Comparison of ENCODE assay signal across 28 cellular contexts in the genomic region with DNA sequence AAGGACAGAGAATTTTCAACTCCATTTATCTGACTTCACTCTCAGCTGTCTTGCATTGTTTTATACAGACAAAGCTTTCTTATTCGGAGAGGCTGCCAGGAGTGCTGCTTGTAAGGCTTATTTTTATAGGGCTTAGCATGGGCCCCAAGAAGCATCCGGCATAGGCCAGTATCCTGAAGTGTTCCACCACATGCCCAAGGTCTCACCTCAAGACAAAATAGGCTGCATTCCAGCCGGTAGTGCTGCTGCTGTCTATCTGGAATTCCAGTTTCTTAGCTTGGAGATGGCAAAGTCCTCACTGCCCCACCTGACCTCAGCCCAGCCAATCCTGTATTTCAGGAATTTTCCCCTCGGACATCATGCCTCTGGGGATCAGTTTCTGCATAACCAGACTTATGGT. TPM values are rescaled to one million over a fixed set of nuclear protein-coding genes. Genes with fewer than 3 reads are reported as not detected.
DNase-seq lines count a peak whose midpoint lies in the region; ATAC-seq, FAIRE-seq and TF ChIP-seq lines count a peak whose summit lies in the region.
"Had no signal": no experiment of that assay in that cellular context is flagged by ENCODE, and none has a peak within 500 bp of the region (broad histone marks: within the 10 kb centered on the region; RNA-seq: fewer than 3 reads in every experiment).

No MANE protein-coding gene starts in this region.

- DNase-seq in ELF-1 (ENCODE audit: low read depth, low spot score) (peak; percentile 30), frontal cortex (ENCODE audit: low spot score in 2 of 2) (no peak), H9 (no peak), NCI-H748 (lab: John Stamatoyannopoulos, UW; ENCODE audit: unreplicated experiment) (no peak)
- DNase-seq: activated gamma-delta T cell treated with Interleukin-2 at 50 U/mL for 16 hours; activated T-cell treated with anti-CD3 and anti-CD28 coated beads, Interleukin-2, amount 50 U/mL, for 1 hour; AML-193; Calu3; left ventricle myocardium superior; MM.1S; natural killer cell; NCI-H1417 treated with DMSO at 0.1 percent for 48 hours; NCI-H446; OCI-M1; retina; Right ventricle myocardium superior; spleen; stimulated activated CD4-positive, alpha-beta T cell treated with anti-CD3 and anti-CD28 coated beads, Interleukin-2, amount 100 ng/mL, for 48 hours; stimulated activated naive CD4-positive, alpha-beta T cell; tibial artery had no signal

- no peak overlapping the region for H3K4ac ChIP-seq in H9 (ENCODE audit: low read depth, low read length)

- no peak overlapping the region for H3K9ac ChIP-seq in BLaER1 treated with 17β-estradiol and CSF1 and Interleukin-3, amounts not matched to agents 10 nM and 100 nM
- H3K9ac ChIP-seq in H9 (ENCODE audit: extremely low read depth, insufficient read length, low read length) = no peak overlapping the region

- H3K4me1 ChIP-seq in BLaER1 treated with 17β-estradiol and CSF1 and Interleukin-3, amounts not matched to agents 10 nM and 100 nM = peaks cover 36 to 92% (median 72%) of the 10 kb centered on the region in 10 experiments
- H3K4me1 ChIP-seq in H9 (ENCODE audit: insufficient read depth, low read length) = no peaks in the 10 kb centered on the region

- TF ChIP-seq CTCF in H9 (conservative IDR thresholded peaks at IDR 0.05) = no peak

- H3K18ac ChIP-seq in H9 (ENCODE audit: insufficient read length, low read depth, low read length) = no peak overlapping the region

- no peak overlapping the region for H2AFZ ChIP-seq in H9 (ENCODE audit: low read length)

- no peak overlapping the region for H3K56ac ChIP-seq in H9 (ENCODE audit: insufficient read length, low read depth, low read length)

- no peak overlapping the region for H3K4me3 ChIP-seq in BLaER1 treated with 17β-estradiol and CSF1 and Interleukin-3, amounts not matched to agents 10 nM and 100 nM
- H3K4me3 ChIP-seq: coronary artery, K562, spleen, tibial artery had no signal

- peaks cover 0 to 21% (median 0%) of the 10 kb centered on the region in 11 experiments; a peak in 6 of 22 replicates for H3K9me3 ChIP-seq in BLaER1 treated with 17β-estradiol and CSF1 and Interleukin-3, amounts not matched to agents 10 nM and 100 nM (replicated peaks in 1 of 11)
- no peaks in the 10 kb centered on the region for H3K9me3 ChIP-seq in H9 (ENCODE audit: control insufficient read depth, low read depth, low read length)
- H3K9me3 ChIP-seq: spleen, tibial artery had no signal

- no peaks in the 10 kb centered on the region for H3K79me1 ChIP-seq in H9 (ENCODE audit: insufficient read depth, low read depth, low read length, poor library complexity, severe bottlenecking)

- no peak overlapping the region for H2BK20ac ChIP-seq in H9 (ENCODE audit: low read depth, low read length, poor library complexity, severe bottlenecking)

- no peak overlapping the region for H4K8ac ChIP-seq in H9 (replicated peaks; ENCODE audit: insufficient read length, low read depth, low read length)

- no peak overlapping the region for H4K91ac ChIP-seq in H9 (ENCODE audit: insufficient read length, low read depth, low read length)

- H3K27me3 Mint-ChIP-seq in stimulated activated memory B cell treated with anti-CD40 and anti-IgM and Interleukin-4, amounts not matched to agents 10 μg/mL and 1 μg/mL and 100 μg/mL, for 72 hours = no peaks in the 10 kb centered on the region
- H3K27me3 Mint-ChIP-seq in H9 (ENCODE audit: low read depth) = no peaks in the 10 kb centered on the region

- no peak overlapping the region for H3T11ph ChIP-seq in H9 (ENCODE audit: low read length)

- H3K79me2 ChIP-seq in H9 (ENCODE audit: insufficient read depth, low read length) = no peaks in the 10 kb centered on the region

- H2BK120ac ChIP-seq in H9 (ENCODE audit: low read depth, low read length, poor library complexity, severe bottlenecking) = no peak overlapping the region

- H3K4me3 Mint-ChIP-seq in stimulated activated memory B cell treated with anti-CD40 and anti-IgM and Interleukin-4, amounts not matched to agents 10 μg/mL and 1 μg/mL and 100 μg/mL, for 72 hours = no peak overlapping the region
- no peak overlapping the region for H3K4me3 Mint-ChIP-seq in H9
- H3K4me3 Mint-ChIP-seq: natural killer cell had no signal

- no peak for FAIRE-seq in frontal cortex (lab: Jason Lieb, UNC)
- FAIRE-seq: endometrium, GM12891, K562 had no signal

- peak overlapping the region in 7 of 11 experiments; percentile 21 to 96 (median 79); a peak in 8 of 22 replicates for H3K27ac ChIP-seq in BLaER1 treated with 17β-estradiol and CSF1 and Interleukin-3, amounts not matched to agents 10 nM and 100 nM
- H3K27ac ChIP-seq in cingulate gyrus (ENCODE audit: low read depth, low read length) = peak overlapping the region; percentile 41
- no peak overlapping the region for H3K27ac ChIP-seq in H9 (ENCODE audit: insufficient read length, low read depth, low read length)

- no CpG with 5 or more reads among the region's 4 CpGs for WGBS in H9 (ENCODE audit: extremely low coverage, insufficient read length, low lambda C conversion rate)

- H3K4me1 Mint-ChIP-seq in stimulated activated memory B cell treated with anti-CD40 and anti-IgM and Interleukin-4, amounts not matched to agents 10 μg/mL and 1 μg/mL and 100 μg/mL, for 72 hours = peaks cover 37% of the 10 kb centered on the region
- peaks cover 7 to 9% of the 10 kb centered on the region in 2 experiments; a peak in 3 of 4 replicates for H3K4me1 Mint-ChIP-seq in H9

- H2AK5ac ChIP-seq in H9 (ENCODE audit: insufficient read length, low read length) = no peak overlapping the region

- no peak overlapping the region for H4K5ac ChIP-seq in H9 (ENCODE audit: insufficient read length, low read depth, low read length)

- H3K36me3 ChIP-seq in BLaER1 treated with 17β-estradiol and CSF1 and Interleukin-3, amounts not matched to agents 10 nM and 100 nM = peaks cover 71 to 97% (median 87%) of the 10 kb centered on the region in 11 experiments

- no peak overlapping the region for H2BK15ac ChIP-seq in H9 (ENCODE audit: low read depth, low read length)

- H3K27me3 ChIP-seq in BLaER1 treated with 17β-estradiol and CSF1 and Interleukin-3, amounts not matched to agents 10 nM and 100 nM = no peaks in the 10 kb centered on the region
- H3K27me3 ChIP-seq in H9 (ENCODE audit: insufficient read depth, low read length) = no peaks in the 10 kb centered on the region
- H3K27me3 ChIP-seq: spleen, tibial artery had no signal

- peak overlapping the region; percentile 56 for H3K27ac Mint-ChIP-seq in stimulated activated memory B cell treated with anti-CD40 and anti-IgM and Interleukin-4, amounts not matched to agents 10 μg/mL and 1 μg/mL and 100 μg/mL, for 72 hours
- no peak overlapping the region for H3K27ac Mint-ChIP-seq in H9

- no peak overlapping the region for H2BK5ac ChIP-seq in H9 (ENCODE audit: insufficient read length, low read length)

- no peak overlapping the region for H2BK12ac ChIP-seq in H9 (ENCODE audit: insufficient read length, low read depth, low read length)

- no peaks in the 10 kb centered on the region for H3K9me3 Mint-ChIP-seq in stimulated activated memory B cell treated with anti-CD40 and anti-IgM and Interleukin-4, amounts not matched to agents 10 μg/mL and 1 μg/mL and 100 μg/mL, for 72 hours
- no peaks in the 10 kb centered on the region for H3K9me3 Mint-ChIP-seq in H9
- H3K9me3 Mint-ChIP-seq: natural killer cell had no signal

- H3K14ac ChIP-seq in H9 (ENCODE audit: insufficient read depth, low read length) = no peak overlapping the region

- peak overlapping the region in 4 of 11 experiments; percentile 30 to 46 (median 38); a peak in 6 of 22 replicates for H3K4me2 ChIP-seq in BLaER1 treated with 17β-estradiol and CSF1 and Interleukin-3, amounts not matched to agents 10 nM and 100 nM
- no peak overlapping the region for H3K4me2 ChIP-seq in H9 (ENCODE audit: insufficient read depth, insufficient read length, low read length)

- no peak for ATAC-seq in stimulated activated memory B cell treated with anti-CD40 and anti-IgM and Interleukin-4, amounts not matched to agents 10 μg/mL and 1 μg/mL and 100 μg/mL, for 72 hours
- ATAC-seq in GM19023 (IDR thresholded peaks at IDR 0.05; ENCODE audit: unreplicated experiment) = no peak
- ATAC-seq: left ventricle myocardium superior, natural killer cell had no signal

- no peaks in the 10 kb centered on the region for H3K23me2 ChIP-seq in H9 (ENCODE audit: insufficient read length, low read depth, low read length, poor library complexity, severe bottlenecking)

- H3K36me3 Mint-ChIP-seq in stimulated activated memory B cell treated with anti-CD40 and anti-IgM and Interleukin-4, amounts not matched to agents 10 μg/mL and 1 μg/mL and 100 μg/mL, for 72 hours = peaks cover 46% of the 10 kb centered on the region
- H3K36me3 Mint-ChIP-seq in H9 (ENCODE audit: insufficient read depth in 1 of 3, low read depth in 3 of 3) = peaks cover 0 to 6% (median 3%) of the 10 kb centered on the region in 3 experiments; a peak in 4 of 7 replicates
- H3K36me3 Mint-ChIP-seq: natural killer cell had no signal

- H4K20me1 ChIP-seq in BLaER1 treated with 17β-estradiol and CSF1 and Interleukin-3, amounts not matched to agents 10 nM and 100 nM = peaks cover 0 to 92% (median 13%) of the 10 kb centered on the region in 11 experiments; a peak in 8 of 22 replicates
- no peaks in the 10 kb centered on the region for H4K20me1 ChIP-seq in H9 (ENCODE audit: control insufficient read depth, insufficient read depth, insufficient read length)

- H3K23ac ChIP-seq in H9 (ENCODE audit: insufficient read length, low read depth, low read length) = no peak overlapping the region

RNA-seq across cellular contexts. Expression of a gene that starts 22.2 kb away (rescaled TPM):
- total RNA-seq in frontal cortex (4.5 TPM), H9 (2021) (9.6 and 10.5 TPM in 2 replicates)

RNA-seq across cellular contexts. Expression of a gene that starts 47.6 kb away (rescaled TPM):
- total RNA-seq in frontal cortex (42.4 TPM), H9 (2021) (64.6 and 64.7 TPM in 2 replicates)
